ENCODE assay signal across 8 cellular contexts in genomic region chr11:35139883-35140282, GRCh38. TPM values are rescaled to one million over a fixed set of nuclear protein-coding genes. Genes with fewer than 3 reads are reported as not detected.
DNase-seq lines count a peak whose midpoint lies in the region; ATAC-seq and TF ChIP-seq lines count a peak whose summit lies in the region.

No MANE protein-coding gene starts in this region.

- peak overlapping the region; percentile 94 for H3K27ac Mint-ChIP-seq in T-helper 2 cell treated with Interferon-gamma antibody and Interleukin-4, amounts not matched to agents 5 μg/mL and 100 μg/mL, for 36 hours
- H3K27ac Mint-ChIP-seq in glutamatergic neuron (ENCODE audit: unreplicated experiment), result no peak overlapping the region

- peaks cover 18% of the 10 kb centered on the region for H3K27me3 Mint-ChIP-seq in T-helper 2 cell treated with Interferon-gamma antibody and Interleukin-4, amounts not matched to agents 5 μg/mL and 100 μg/mL, for 36 hours (ENCODE audit: low read depth)
- H3K27me3 Mint-ChIP-seq in glutamatergic neuron (ENCODE audit: unreplicated experiment), result peaks cover 17% of the 10 kb centered on the region

- H3K4me3 ChIP-seq in skin epidermis, result peak overlapping the region; percentile 57 to 91 (median 71)

- H3K4me1 Mint-ChIP-seq in T-helper 2 cell treated with Interferon-gamma antibody and Interleukin-4, amounts not matched to agents 5 μg/mL and 100 μg/mL, for 36 hours (ENCODE audit: low read depth), result peaks cover 60% of the 10 kb centered on the region
- H3K4me1 Mint-ChIP-seq in glutamatergic neuron (ENCODE audit: low read depth, unreplicated experiment), result no peaks in the 10 kb centered on the region

- H3K4me3 Mint-ChIP-seq in T-helper 2 cell treated with Interferon-gamma antibody and Interleukin-4, amounts not matched to agents 5 μg/mL and 100 μg/mL, for 36 hours, result peak overlapping the region; percentile 91
- peak overlapping the region; percentile 82 for H3K4me3 Mint-ChIP-seq in glutamatergic neuron (ENCODE audit: unreplicated experiment)

- peaks cover 38% of the 10 kb centered on the region for H3K36me3 Mint-ChIP-seq in T-helper 2 cell treated with Interferon-gamma antibody and Interleukin-4, amounts not matched to agents 5 μg/mL and 100 μg/mL, for 36 hours (ENCODE audit: low read depth)
- no peaks in the 10 kb centered on the region for H3K36me3 Mint-ChIP-seq in glutamatergic neuron (ENCODE audit: unreplicated experiment)

- no peaks in the 10 kb centered on the region for H3K9me3 Mint-ChIP-seq in T-helper 2 cell treated with Interferon-gamma antibody and Interleukin-4, amounts not matched to agents 5 μg/mL and 100 μg/mL, for 36 hours
- H3K9me3 Mint-ChIP-seq in glutamatergic neuron (ENCODE audit: unreplicated experiment), result peaks cover 4% of the 10 kb centered on the region

- no peak for TF ChIP-seq CTCF in glutamatergic neuron (IDR thresholded peaks at IDR 0.05; ENCODE audit: partially characterized antibody, unreplicated experiment)

- DNase-seq in H4 (ENCODE audit: low spot score) (peak; percentile 46), glutamatergic neuron (no peak), medulla oblongata (ENCODE audit: extremely low spot score) (no peak), middle frontal gyrus (ENCODE audit: extremely low spot score, low spot score) (no peak), NCI-H1436 treated with DMSO at 0.1 percent for 48 hours (lab: John Stamatoyannopoulos, UW) (no peak)
- no peak for DNase-seq in T-helper 2 cell treated with Interferon-gamma antibody and Interleukin-4, amounts not matched to agents 5 μg/mL and 100 μg/mL, for 36 hours (ENCODE audit: low spot score)

- no peak for ATAC-seq in GM18502 (IDR thresholded peaks at IDR 0.05; ENCODE audit: poor library complexity, unreplicated experiment)

- H3K27ac ChIP-seq in skin epidermis, result peak overlapping the region; percentile 94 to 100 (median 98)

RNA-seq across cellular contexts. Expression of gene CD44, which starts 0.9 kb away (rescaled TPM):
- 211 and 238 TPM in 2 replicates for total RNA-seq in H4 (2014; rRNA removed; shearing (Covaris generic))
- 0.71 TPM for total RNA-seq in glutamatergic neuron (ENCODE audit: unreplicated experiment)

Comparison
In these comparisons a context has a peak if more than half of its experiments do, and no peak if none do; other contexts are left out.
1. RNA of gene CD44, which starts 0.9 kb away (total RNA-seq): 211 to 238 TPM in H4; 0.71 TPM in glutamatergic neuron (single experiment); every median in the first group is over 100 times any median in the second.